ENCODE assay signal across 1 cellular context in the genomic region with DNA sequence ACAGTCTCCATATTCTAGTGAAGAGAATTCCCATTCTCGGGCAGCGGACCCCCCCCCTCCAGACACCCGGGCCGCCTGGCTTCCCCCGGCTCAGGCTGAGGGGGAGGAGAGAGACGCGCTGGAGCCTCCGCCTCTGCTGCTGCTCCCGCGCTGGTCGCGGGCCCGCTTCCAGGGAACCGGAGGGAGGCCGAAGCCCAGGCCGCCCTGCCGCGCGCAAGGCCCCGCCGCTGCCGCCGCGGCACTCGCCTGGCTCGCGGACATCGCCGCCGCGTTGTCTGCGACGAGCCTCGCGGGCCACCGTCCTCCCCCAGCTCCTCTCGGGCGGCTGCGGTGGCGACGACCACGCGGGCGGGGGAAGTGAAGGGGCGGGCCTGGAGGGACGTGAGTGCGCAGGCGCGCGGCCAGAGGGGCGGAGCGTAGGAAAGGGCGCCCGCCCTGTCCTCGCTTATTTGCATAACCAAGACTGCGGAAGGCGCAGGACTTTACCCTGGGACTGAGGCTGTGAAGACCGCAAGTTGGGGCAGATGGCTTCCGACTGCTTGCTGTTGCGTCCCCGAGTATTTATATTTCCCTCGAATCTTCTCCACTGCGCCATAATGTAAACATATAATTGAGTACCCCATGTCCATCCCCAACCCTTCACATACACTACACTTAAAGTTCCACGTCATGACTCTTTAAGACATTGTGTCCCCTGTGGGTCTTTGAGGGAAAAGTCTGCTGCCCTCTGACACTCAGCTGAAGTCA.
TF ChIP-seq lines count a peak whose summit lies in the region.

A gene with protein sequence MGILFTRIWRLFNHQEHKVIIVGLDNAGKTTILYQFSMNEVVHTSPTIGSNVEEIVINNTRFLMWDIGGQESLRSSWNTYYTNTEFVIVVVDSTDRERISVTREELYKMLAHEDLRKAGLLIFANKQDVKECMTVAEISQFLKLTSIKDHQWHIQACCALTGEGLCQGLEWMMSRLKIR (minus strand): TSS at position 279 of the 747 bp plus-strand sequence. CDS start 245 bp downstream, at position 34.

TF ChIP-seq in HepG2, 621 proteins besides CTCF, POLR2A, EP300 and RAD21 (continued from another document and continues in another):
- TF ChIP-seq ZNF574 (CRISPR knock-in tag; IDR thresholded peaks at IDR 0.05) (peak; percentile 92), KLF16 (CRISPR knock-in tag; IDR thresholded peaks at IDR 0.05) (peak in 1 of 2 experiments; percentile 91; a peak in 1 of 4 replicates), ZFYVE20 (CRISPR knock-in tag; IDR thresholded peaks at IDR 0.05; ENCODE audit: borderline replicate concordance, low read depth) (no peak), MAFF (IDR thresholded peaks at IDR 0.05; ENCODE audit: low read depth, low read length) (no peak), ZNF121 (CRISPR knock-in tag; IDR thresholded peaks at IDR 0.05) (no peak), ZFX (CRISPR knock-in tag; IDR thresholded peaks at IDR 0.05; ENCODE audit: low read depth) (peak; percentile 98), TCF7 (IDR thresholded peaks at IDR 0.05; ENCODE audit: low read depth) (no peak), SNAPC4 (CRISPR knock-in tag; IDR thresholded peaks at IDR 0.05) (peak; percentile 85; the same call in 1 of the 2 replicates), ZNF724P (CRISPR knock-in tag; IDR thresholded peaks at IDR 0.05; ENCODE audit: borderline replicate concordance) (peak; percentile 75; the same call in 1 of the 2 replicates), ZBTB40 (IDR thresholded peaks at IDR 0.05) (no peak), ZBTB40 (CRISPR knock-in tag; IDR thresholded peaks at IDR 0.05) (no peak), ATF3 (CRISPR knock-in tag; IDR thresholded peaks at IDR 0.05) (no peak; the same call in 1 of the 2 replicates), ARID2 (CRISPR knock-in tag; IDR thresholded peaks at IDR 0.05; ENCODE audit: borderline replicate concordance) (no peak), ZNF678 (CRISPR knock-in tag; IDR thresholded peaks at IDR 0.05) (peak; percentile 34; the same call in 1 of the 2 replicates), HMGA1 (CRISPR knock-in tag; conservative IDR thresholded peaks at IDR 0.05) (no peak), MAFK (conservative IDR thresholded peaks at IDR 0.05 in 1 of 2, IDR thresholded peaks at IDR 0.05 in 1 of 2; ENCODE audit: low read length in 2 of 2) (no peak), ZSCAN31 (CRISPR knock-in tag; IDR thresholded peaks at IDR 0.05; ENCODE audit: low read depth) (peak; percentile 98), RELA (CRISPR knock-in tag; IDR thresholded peaks at IDR 0.05) (peak; percentile 85; the same call in 1 of the 2 replicates), ATRX (CRISPR knock-in tag; IDR thresholded peaks at IDR 0.05; ENCODE audit: borderline replicate concordance) (no peak), ZNF766 (CRISPR knock-in tag; IDR thresholded peaks at IDR 0.05; ENCODE audit: borderline replicate concordance) (0 out of 2 replicates have a peak, but pooled peaks have one; percentile 73), ZNF878 (CRISPR knock-in tag; IDR thresholded peaks at IDR 0.05) (no peak), KLF12 (CRISPR knock-in tag; IDR thresholded peaks at IDR 0.05; ENCODE audit: borderline replicate concordance) (peak; percentile 78; the same call in 1 of the 2 replicates), LCORL (IDR thresholded peaks at IDR 0.05) (no peak), LCORL (CRISPR knock-in tag; IDR thresholded peaks at IDR 0.05) (peak; percentile 89), ZNF232 (CRISPR knock-in tag; IDR thresholded peaks at IDR 0.05; ENCODE audit: borderline replicate concordance) (0 out of 2 replicates have a peak, but pooled peaks have one; percentile 53), NR1H2 (CRISPR knock-in tag; IDR thresholded peaks at IDR 0.05; ENCODE audit: borderline replicate concordance, low read depth) (peak; percentile 85; the same call in 1 of the 2 replicates), MIXL1 (CRISPR knock-in tag; IDR thresholded peaks at IDR 0.05) (0 out of 2 replicates have a peak, but pooled peaks have one; percentile 15)
- TF ChIP-seq, protein P1, sequence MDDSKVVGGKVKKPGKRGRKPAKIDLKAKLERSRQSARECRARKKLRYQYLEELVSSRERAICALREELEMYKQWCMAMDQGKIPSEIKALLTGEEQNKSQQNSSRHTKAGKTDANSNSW (CRISPR knock-in tag; IDR thresholded peaks at IDR 0.05; ENCODE audit: borderline replicate concordance): no peak
- TF ChIP-seq, protein P2, sequence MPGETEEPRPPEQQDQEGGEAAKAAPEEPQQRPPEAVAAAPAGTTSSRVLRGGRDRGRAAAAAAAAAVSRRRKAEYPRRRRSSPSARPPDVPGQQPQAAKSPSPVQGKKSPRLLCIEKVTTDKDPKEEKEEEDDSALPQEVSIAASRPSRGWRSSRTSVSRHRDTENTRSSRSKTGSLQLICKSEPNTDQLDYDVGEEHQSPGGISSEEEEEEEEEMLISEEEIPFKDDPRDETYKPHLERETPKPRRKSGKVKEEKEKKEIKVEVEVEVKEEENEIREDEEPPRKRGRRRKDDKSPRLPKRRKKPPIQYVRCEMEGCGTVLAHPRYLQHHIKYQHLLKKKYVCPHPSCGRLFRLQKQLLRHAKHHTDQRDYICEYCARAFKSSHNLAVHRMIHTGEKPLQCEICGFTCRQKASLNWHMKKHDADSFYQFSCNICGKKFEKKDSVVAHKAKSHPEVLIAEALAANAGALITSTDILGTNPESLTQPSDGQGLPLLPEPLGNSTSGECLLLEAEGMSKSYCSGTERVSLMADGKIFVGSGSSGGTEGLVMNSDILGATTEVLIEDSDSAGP (CRISPR knock-in tag; IDR thresholded peaks at IDR 0.05; ENCODE audit: borderline replicate concordance): peak; percentile 63
- TF ChIP-seq, protein P3, sequence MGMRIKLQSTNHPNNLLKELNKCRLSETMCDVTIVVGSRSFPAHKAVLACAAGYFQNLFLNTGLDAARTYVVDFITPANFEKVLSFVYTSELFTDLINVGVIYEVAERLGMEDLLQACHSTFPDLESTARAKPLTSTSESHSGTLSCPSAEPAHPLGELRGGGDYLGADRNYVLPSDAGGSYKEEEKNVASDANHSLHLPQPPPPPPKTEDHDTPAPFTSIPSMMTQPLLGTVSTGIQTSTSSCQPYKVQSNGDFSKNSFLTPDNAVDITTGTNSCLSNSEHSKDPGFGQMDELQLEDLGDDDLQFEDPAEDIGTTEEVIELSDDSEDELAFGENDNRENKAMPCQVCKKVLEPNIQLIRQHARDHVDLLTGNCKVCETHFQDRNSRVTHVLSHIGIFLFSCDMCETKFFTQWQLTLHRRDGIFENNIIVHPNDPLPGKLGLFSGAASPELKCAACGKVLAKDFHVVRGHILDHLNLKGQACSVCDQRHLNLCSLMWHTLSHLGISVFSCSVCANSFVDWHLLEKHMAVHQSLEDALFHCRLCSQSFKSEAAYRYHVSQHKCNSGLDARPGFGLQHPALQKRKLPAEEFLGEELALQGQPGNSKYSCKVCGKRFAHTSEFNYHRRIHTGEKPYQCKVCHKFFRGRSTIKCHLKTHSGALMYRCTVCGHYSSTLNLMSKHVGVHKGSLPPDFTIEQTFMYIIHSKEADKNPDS (CRISPR knock-in tag; IDR thresholded peaks at IDR 0.05): no peak
